ENCODE assay signal across 1 cellular context in genomic region chr15:63107895-63108546, GRCh38.
TF ChIP-seq lines count a peak whose summit lies in the region.

No MANE protein-coding gene starts in this region.

TF ChIP-seq in A549, 52 proteins besides CTCF, POLR2A, EP300 and RAD21 (continued from another document):
- TF ChIP-seq ESRRA (IDR thresholded peaks at IDR 0.05; ENCODE audit: borderline replicate concordance, low read length) = no peak
- TF ChIP-seq, protein P1, sequence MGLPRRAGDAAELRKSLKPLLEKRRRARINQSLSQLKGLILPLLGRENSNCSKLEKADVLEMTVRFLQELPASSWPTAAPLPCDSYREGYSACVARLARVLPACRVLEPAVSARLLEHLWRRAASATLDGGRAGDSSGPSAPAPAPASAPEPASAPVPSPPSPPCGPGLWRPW (IDR thresholded peaks at IDR 0.05) = peak; percentile 88
- TF ChIP-seq SREBF2 (IDR thresholded peaks at IDR 0.05) = no peak
- peak; percentile 72; the same call in 1 of the 2 replicates for TF ChIP-seq FOXS1 (CRISPR knock-in tag; IDR thresholded peaks at IDR 0.05)
- TF ChIP-seq REST (IDR thresholded peaks at IDR 0.05) = no peak
- TF ChIP-seq TP53 (CRISPR knock-in tag; IDR thresholded peaks at IDR 0.05) = no peak
- no peak for TF ChIP-seq EHF (CRISPR knock-in tag; IDR thresholded peaks at IDR 0.05)
- peak; percentile 15 for TF ChIP-seq ZFP36 (IDR thresholded peaks at IDR 0.05; ENCODE audit: borderline replicate concordance, partially characterized antibody)
- TF ChIP-seq ZC3H11A (IDR thresholded peaks at IDR 0.05) = no peak
- no peak for TF ChIP-seq KDM1A (IDR thresholded peaks at IDR 0.05; ENCODE audit: low read depth)
- no peak for TF ChIP-seq ZSCAN20 (CRISPR knock-in tag; IDR thresholded peaks at IDR 0.05)
- no peak for TF ChIP-seq RFX5 (IDR thresholded peaks at IDR 0.05)
- TF ChIP-seq NR3C1 (IDR thresholded peaks at IDR 0.05) = no peak
- TF ChIP-seq HDAC2 (IDR thresholded peaks at IDR 0.05) = no peak
- no peak for TF ChIP-seq CHD2 (IDR thresholded peaks at IDR 0.05; ENCODE audit: low read length, partially characterized antibody)
- no peak for TF ChIP-seq HMGXB4 (CRISPR knock-in tag; IDR thresholded peaks at IDR 0.05; ENCODE audit: borderline replicate concordance)
